In genomic region chr7:114922652-114923402, GRCh38 we compare ENCODE assay signal across 8 cellular contexts. TPM values are rescaled to one million over a fixed set of nuclear protein-coding genes. Genes with fewer than 3 reads are reported as not detected.
DNase-seq lines count a peak whose midpoint lies in the region; ATAC-seq lines count a peak whose summit lies in the region.

No MANE protein-coding gene starts in this region.

- H4K91ac ChIP-seq in mesenchymal stem cell (ENCODE audit: low read length): peak overlapping the region; percentile 93

- peak overlapping the region in 1 of 2 experiments; percentile 83 for H3K23ac ChIP-seq in mesenchymal stem cell (ENCODE audit: low read length in 2 of 2)

- peak overlapping the region in 1 of 2 experiments; percentile 87 for H3K14ac ChIP-seq in mesenchymal stem cell (ENCODE audit: low read length in 2 of 2)

- H3K27me3 ChIP-seq in ectodermal cell (ENCODE audit: control insufficient read depth, insufficient read depth, low read length, poor library complexity, severe bottlenecking) (no peaks in the 10 kb centered on the region), mesenchymal stem cell (ENCODE audit: control insufficient read depth in 1 of 2, insufficient read depth in 1 of 2, low read length in 2 of 2) (no peaks in the 10 kb centered on the region)

- peak overlapping the region; percentile 95 for H3K18ac ChIP-seq in mesenchymal stem cell (ENCODE audit: low read depth in 1 of 2, low read length in 2 of 2)

- peaks cover 8% of the 10 kb centered on the region for H3K79me1 ChIP-seq in mesenchymal stem cell (replicated peaks; ENCODE audit: low read length, poor library complexity, severe bottlenecking)

- no peaks in the 10 kb centered on the region for H3K9me3 ChIP-seq in ES-I3 (ENCODE audit: control insufficient read depth, insufficient read depth, low read length)
- no peaks in the 10 kb centered on the region for H3K9me3 ChIP-seq in ectodermal cell (ENCODE audit: control insufficient read depth, low read length)
- H3K9me3 ChIP-seq in mesenchymal stem cell (ENCODE audit: control insufficient read depth, low read length): no peaks in the 10 kb centered on the region

- H3K36me3 ChIP-seq in ES-I3 (ENCODE audit: insufficient read depth, low read length): no peaks in the 10 kb centered on the region
- H3K36me3 ChIP-seq in ectodermal cell (ENCODE audit: control insufficient read depth, insufficient read depth, low read length): no peaks in the 10 kb centered on the region
- peaks cover 0 to 14% of the 10 kb centered on the region in 2 experiments for H3K36me3 ChIP-seq in mesenchymal stem cell (ENCODE audit: control insufficient read depth in 1 of 2, insufficient read depth in 2 of 2, low read depth in 1 of 2, low read length in 2 of 2)

- peak; percentile 31 for ATAC-seq in GM21737 (IDR thresholded peaks at IDR 0.05; ENCODE audit: unreplicated experiment)

- H2BK15ac ChIP-seq in mesenchymal stem cell (ENCODE audit: low read depth, poor library complexity, severe bottlenecking): peak overlapping the region; percentile 83

- H3K4ac ChIP-seq in mesenchymal stem cell (ENCODE audit: low read depth in 1 of 2, low read length in 2 of 2): peak overlapping the region; percentile 80 to 94

- H2BK12ac ChIP-seq in mesenchymal stem cell (ENCODE audit: low read length in 2 of 2): peak overlapping the region in 1 of 2 experiments; percentile 75

- peak overlapping the region; percentile 88 for H2AFZ ChIP-seq in mesenchymal stem cell (ENCODE audit: low read depth, low read length)

- H2BK120ac ChIP-seq in mesenchymal stem cell (ENCODE audit: low read depth, low read length): peak overlapping the region; percentile 82

- DNase-seq in KG1 (lab: John Stamatoyannopoulos, UW): peak; percentile 61
- peak; percentile 62 for DNase-seq in activated CD4-positive, alpha-beta T cell treated with anti-CD3 and anti-CD28 coated beads for 48 hours
- peak; percentile 81 for DNase-seq in mesenchymal stem cell
- DNase-seq in stimulated activated CD8-positive, alpha-beta memory T cell treated with anti-CD3 and anti-CD28 coated beads, Interleukin-7, amount 100 ng/mL, for 24 hours (ENCODE audit: low read depth): peak; percentile 11
- no peak for DNase-seq in SK-N-DZ (ENCODE audit: low spot score)

- H2BK5ac ChIP-seq in mesenchymal stem cell (ENCODE audit: low read depth, low read length, poor library complexity, severe bottlenecking): peak overlapping the region; percentile 70

- H3K4me2 ChIP-seq in mesenchymal stem cell (ENCODE audit: low read length, poor library complexity, severe bottlenecking): peak overlapping the region; percentile 70

- H3K4me3 ChIP-seq in ectodermal cell (ENCODE audit: insufficient read depth, low read depth, low read length) (peak overlapping the region; percentile 68), mesenchymal stem cell (ENCODE audit: insufficient read depth in 1 of 2, low read depth in 1 of 2, low read length in 2 of 2) (peak overlapping the region; percentile 81 to 87)

- H4K8ac ChIP-seq in mesenchymal stem cell (ENCODE audit: low read length): peak overlapping the region; percentile 95

- H3K27ac ChIP-seq in ectodermal cell (ENCODE audit: insufficient read depth, low read depth, low read length, poor library complexity, severe bottlenecking): no peak overlapping the region
- peak overlapping the region; percentile 69 for H3K27ac ChIP-seq in mesenchymal stem cell (ENCODE audit: low read length, poor library complexity, severe bottlenecking)

- H3K4me1 ChIP-seq in ES-I3 (ENCODE audit: insufficient read depth, low read length) (peaks cover 7% of the 10 kb centered on the region), ectodermal cell (ENCODE audit: control insufficient read depth, insufficient read depth, low read length) (no peaks in the 10 kb centered on the region), mesenchymal stem cell (ENCODE audit: control insufficient read depth, insufficient read depth, low read depth, low read length) (peaks cover 4% of the 10 kb centered on the region)

- WGBS in ectodermal cell, 2 experiments: 0% methylated on average over 49 to 51 of the region's 51 CpGs
- WGBS in mesenchymal stem cell: under 1% methylated on average over 35 of the region's 51 CpGs

- H3K9ac ChIP-seq in ES-I3 (ENCODE audit: low read depth, low read length) (peak overlapping the region; percentile 95), mesenchymal stem cell (ENCODE audit: low read length) (peak overlapping the region; percentile 97)

- H2AK5ac ChIP-seq in mesenchymal stem cell (ENCODE audit: low read length, severe bottlenecking): no peak overlapping the region

RNA-seq across cellular contexts. Expression of gene MDFIC, which starts 0.9 kb away (rescaled TPM):
- polyA plus RNA-seq in ectodermal cell (2013, experiment 1 of 4): 17.6 TPM
- polyA plus RNA-seq in ectodermal cell (2013, experiment 2 of 4): 12.5 TPM
- 16.6 TPM for polyA plus RNA-seq in ectodermal cell (2013, experiment 3 of 4)
- 14.5 TPM for polyA plus RNA-seq in ectodermal cell (2013, experiment 4 of 4)
- polyA plus RNA-seq in mesenchymal stem cell (2013, experiment 1 of 2): 19.8 TPM
- polyA plus RNA-seq in mesenchymal stem cell (2013, experiment 2 of 2): 22.1 TPM
- 0.02 TPM in 1 of 2 replicates, not detected in the other for polyA plus RNA-seq in SK-N-DZ (2014; cell fraction: cytosol; rRNA removed)
- polyA plus RNA-seq in SK-N-DZ (2014; cell fraction: nucleus; rRNA removed): not detected in 2 replicates
